In genomic region chr1:31413405-31414005, GRCh38 we compare ENCODE assay signal across 8 cellular contexts. TPM values are rescaled to one million over a fixed set of nuclear protein-coding genes. Genes with fewer than 3 reads are reported as not detected.
DNase-seq lines count a peak whose midpoint lies in the region; ATAC-seq and TF ChIP-seq lines count a peak whose summit lies in the region.

No MANE protein-coding gene starts in this region.

- H3K9me3 ChIP-seq in MM.1S (replicated peaks; ENCODE audit: insufficient read depth, low read length): no peaks in the 10 kb centered on the region

- H3F3A ChIP-seq in MM.1S (ENCODE audit: insufficient read depth, low read length): no peaks in the 10 kb centered on the region

- H4K20me1 ChIP-seq in MM.1S (ENCODE audit: insufficient read depth, low read length): no peaks in the 10 kb centered on the region

- H3K36me3 Mint-ChIP-seq in activated CD4-positive, alpha-beta memory T cell treated with anti-CD3 and anti-CD28 coated beads, Interleukin-2, amount 10 ng/mL, durations not matched to agents 7 days and 5 days (ENCODE audit: low read depth): no peaks in the 10 kb centered on the region
- no peaks in the 10 kb centered on the region for H3K36me3 Mint-ChIP-seq in neural crest cell (ENCODE audit: low read depth)

- no peaks in the 10 kb centered on the region for H3K36me3 ChIP-seq in MM.1S (replicated peaks; ENCODE audit: insufficient read depth, low read length)

- H3K4me3 ChIP-seq in MM.1S (ENCODE audit: low read length): peak overlapping the region; percentile 79

- H3K27ac Mint-ChIP-seq in activated CD4-positive, alpha-beta memory T cell treated with anti-CD3 and anti-CD28 coated beads, Interleukin-2, amount 10 ng/mL, durations not matched to agents 7 days and 5 days: no peak overlapping the region
- H3K27ac Mint-ChIP-seq in neural crest cell (ENCODE audit: unreplicated experiment): peak overlapping the region; percentile 96

- H3K79me2 ChIP-seq in MM.1S (ENCODE audit: low read length): no peaks in the 10 kb centered on the region

- no peak overlapping the region for H3K27ac ChIP-seq in MM.1S (ENCODE audit: low read length)

- no peaks in the 10 kb centered on the region for H3K9me2 ChIP-seq in MM.1S (replicated peaks; ENCODE audit: insufficient read depth, low read length)

- peaks cover 43% of the 10 kb centered on the region for H3K27me3 ChIP-seq in MM.1S (replicated peaks; ENCODE audit: insufficient read depth, low read length)

- H3K4me2 ChIP-seq in MM.1S (ENCODE audit: low read depth, low read length): peak overlapping the region; percentile 100

- no peaks in the 10 kb centered on the region for H3K9me3 Mint-ChIP-seq in activated CD4-positive, alpha-beta memory T cell treated with anti-CD3 and anti-CD28 coated beads, Interleukin-2, amount 10 ng/mL, durations not matched to agents 7 days and 5 days
- H3K9me3 Mint-ChIP-seq in neural crest cell: no peaks in the 10 kb centered on the region

- no peak for ATAC-seq in HG03460 (IDR thresholded peaks at IDR 0.05; ENCODE audit: unreplicated experiment)

- H3K9ac ChIP-seq in MM.1S (ENCODE audit: low read length): peak overlapping the region; percentile 59; the same call in 1 of the 2 replicates

- peak overlapping the region; percentile 69 for H3K4me3 Mint-ChIP-seq in activated CD4-positive, alpha-beta memory T cell treated with anti-CD3 and anti-CD28 coated beads, Interleukin-2, amount 10 ng/mL, durations not matched to agents 7 days and 5 days
- peak overlapping the region; percentile 96 for H3K4me3 Mint-ChIP-seq in neural crest cell

- CTCF ChIA-PET in activated CD4-positive, alpha-beta memory T cell treated with anti-CD3 and anti-CD28 coated beads, Interleukin-2, amount 10 ng/mL, durations not matched to agents 7 days and 5 days (lab: Charles Lee): interaction anchor here (1.0 kb wide), 1 partner anchor 9 kb away, joined by 3 read pairs; no protein-coding TSS in a partner anchor

- H2AFZ ChIP-seq in MM.1S (ENCODE audit: low read length): peak overlapping the region; percentile 96

- DNase-seq in activated CD4-positive, alpha-beta T cell treated with anti-CD3 and anti-CD28 coated beads for 48 hours: peak; percentile 13
- no peak for DNase-seq in activated CD4-positive, alpha-beta T cell treated with anti-CD3 and anti-CD28 coated beads, Interleukin-2, amount 50 U/mL, for 4 hours
- DNase-seq in MM.1S (peak; percentile 19), fibroblast of the conjunctiva (ENCODE audit: low read depth) (peak; percentile 34), neural crest cell (ENCODE audit: low read depth, low spot score) (peak; percentile 43), mesenteric fat pad (ENCODE audit: low spot score) (no peak)
- DNase-seq in activated CD4-positive, alpha-beta memory T cell treated with anti-CD3 and anti-CD28 coated beads, Interleukin-2, amount 10 ng/mL, durations not matched to agents 7 days and 5 days: no peak

- no peaks in the 10 kb centered on the region for H3K4me1 ChIP-seq in MM.1S (ENCODE audit: low read length)

- TF ChIP-seq CTCF in MM.1S (IDR thresholded peaks at IDR 0.05; ENCODE audit: low read length) (no peak), neural crest cell (conservative IDR thresholded peaks at IDR 0.05) (no peak)

- POLR2A ChIA-PET in activated CD4-positive, alpha-beta memory T cell treated with anti-CD3 and anti-CD28 coated beads, Interleukin-2, amount 10 ng/mL, durations not matched to agents 7 days and 5 days (lab: Charles Lee): interaction anchor here (1.0 to 1.6 kb wide), 2 partner anchors 19 to 117 kb away, joined by 3 to 5 read pairs; partner anchors contain the start of genes SNRNP40 and ZCCHC17

- peaks cover 68% of the 10 kb centered on the region for H3K27me3 Mint-ChIP-seq in activated CD4-positive, alpha-beta memory T cell treated with anti-CD3 and anti-CD28 coated beads, Interleukin-2, amount 10 ng/mL, durations not matched to agents 7 days and 5 days
- peaks cover 13% of the 10 kb centered on the region for H3K27me3 Mint-ChIP-seq in neural crest cell (ENCODE audit: low read depth)

- peaks cover 10% of the 10 kb centered on the region for H3K4me1 Mint-ChIP-seq in activated CD4-positive, alpha-beta memory T cell treated with anti-CD3 and anti-CD28 coated beads, Interleukin-2, amount 10 ng/mL, durations not matched to agents 7 days and 5 days
- peaks cover 57% of the 10 kb centered on the region for H3K4me1 Mint-ChIP-seq in neural crest cell

RNA-seq across cellular contexts. Expression of gene SERINC2, which starts 0.5 kb away (rescaled TPM):
- under 1 TPM; 0.10 to 0.13 TPM for total RNA-seq in activated CD4-positive, alpha-beta memory T cell treated with anti-CD3 and anti-CD28 coated beads, Interleukin-2, amount 10 ng/mL, durations not matched to agents 7 days and 5 days
- total RNA-seq in neural crest cell (20.4 and 21.4 TPM in 2 replicates), mesenteric fat pad (10.0 TPM)

RNA-seq across cellular contexts. Expression of gene FABP3, which starts 40.6 kb away (rescaled TPM):
- total RNA-seq in activated CD4-positive, alpha-beta memory T cell treated with anti-CD3 and anti-CD28 coated beads, Interleukin-2, amount 10 ng/mL, durations not matched to agents 7 days and 5 days: not detected
- 13.6 and 14.0 TPM in 2 replicates for total RNA-seq in neural crest cell
- total RNA-seq in mesenteric fat pad: 9.1 TPM

Comparison
In these comparisons a context has a peak if more than half of its experiments do, and no peak if none do; other contexts are left out.
1. DNase-seq: peak in activated CD4-positive, alpha-beta T cell treated with anti-CD3 and anti-CD28 coated beads for 48 hours (single experiment), MM.1S (single experiment), fibroblast of the conjunctiva (single experiment) and neural crest cell (single experiment); none in activated CD4-positive, alpha-beta T cell treated with anti-CD3 and anti-CD28 coated beads, Interleukin-2, amount 50 U/mL, for 4 hours (0 of 2), activated CD4-positive, alpha-beta memory T cell treated with anti-CD3 and anti-CD28 coated beads, Interleukin-2, amount 10 ng/mL, durations not matched to agents 7 days and 5 days (single experiment) and mesenteric fat pad (single experiment).
2. RNA of gene FABP3, which starts 40.6 kb away (total RNA-seq): 13.6 to 14.0 TPM in neural crest cell and 9.1 TPM in mesenteric fat pad (single experiment); not detected in activated CD4-positive, alpha-beta memory T cell treated with anti-CD3 and anti-CD28 coated beads, Interleukin-2, amount 10 ng/mL, durations not matched to agents 7 days and 5 days; every median in the first group is over 10 times any median in the second.